35 cellular contexts compared by ENCODE assay signal in genomic region chr12:3446235-3446634, GRCh38. TPM values are rescaled to one million over a fixed set of nuclear protein-coding genes. Genes with fewer than 3 reads are reported as not detected.
"Had no signal": no experiment of that assay in that cellular context is flagged by ENCODE, and none has a peak within 500 bp of the region (broad histone marks: within the 10 kb centered on the region; RNA-seq: fewer than 3 reads in every experiment).

No MANE protein-coding gene starts in this region.

- H3K27me3 ChIP-seq: brain microvascular endothelial cell, foreskin keratinocyte, pancreas, right atrium auricular region, thyroid gland, upper lobe of left lung, vagina had no signal

- H3K36me3 Mint-ChIP-seq: activated naive CD4-positive, alpha-beta T cell treated with anti-CD3 and anti-CD28 coated beads, Interleukin-2, amount 10 ng/mL, durations not matched to agents 7 days and 5 days; activated naive CD8-positive, alpha-beta T cell treated with anti-CD3 and anti-CD28 coated beads, Interleukin-2, amount 10 ng/mL, durations not matched to agents 7 days and 5 days; immature natural killer cell; naive thymus-derived CD4-positive, alpha-beta T cell; stimulated activated naive B cell treated with anti-CD40 and anti-IgM and Interleukin-4, amounts not matched to agents 10 μg/mL and 1 μg/mL and 100 μg/mL, for 72 hours had no signal

- H3K4me1 Mint-ChIP-seq: activated B cell treated with CpG ODN at 0.5 μM for 24 hours; activated naive CD4-positive, alpha-beta T cell treated with anti-CD3 and anti-CD28 coated beads, Interleukin-2, amount 10 ng/mL, durations not matched to agents 7 days and 5 days; activated naive CD8-positive, alpha-beta T cell treated with anti-CD3 and anti-CD28 coated beads, Interleukin-2, amount 10 ng/mL, durations not matched to agents 7 days and 5 days; immature natural killer cell; naive thymus-derived CD4-positive, alpha-beta T cell; stimulated activated naive B cell treated with anti-CD40 and anti-IgM and Interleukin-4, amounts not matched to agents 10 μg/mL and 1 μg/mL and 100 μg/mL, for 72 hours had no signal

- H3K4me3 ChIP-seq: heart left ventricle, pancreas, right atrium auricular region, smooth muscle cell, stomach, thyroid gland, upper lobe of left lung, vagina had no signal

- H3K27ac Mint-ChIP-seq: activated B cell treated with CpG ODN at 0.5 μM for 24 hours; activated naive CD4-positive, alpha-beta T cell treated with anti-CD3 and anti-CD28 coated beads, Interleukin-2, amount 10 ng/mL, durations not matched to agents 7 days and 5 days; activated naive CD8-positive, alpha-beta T cell treated with anti-CD3 and anti-CD28 coated beads, Interleukin-2, amount 10 ng/mL, durations not matched to agents 7 days and 5 days; effector memory CD8-positive, alpha-beta T cell; immature natural killer cell; naive thymus-derived CD4-positive, alpha-beta T cell; stimulated activated naive B cell treated with anti-CD40 and anti-IgM and Interleukin-4, amounts not matched to agents 10 μg/mL and 1 μg/mL and 100 μg/mL, for 72 hours; T-helper 2 cell treated with Interferon-gamma antibody and Interleukin-4, amounts not matched to agents 5 μg/mL and 100 μg/mL, for 36 hours had no signal

- H3K9me3 Mint-ChIP-seq: activated B cell treated with CpG ODN at 0.5 μM for 24 hours; activated naive CD4-positive, alpha-beta T cell treated with anti-CD3 and anti-CD28 coated beads, Interleukin-2, amount 10 ng/mL, durations not matched to agents 7 days and 5 days; activated naive CD8-positive, alpha-beta T cell treated with anti-CD3 and anti-CD28 coated beads, Interleukin-2, amount 10 ng/mL, durations not matched to agents 7 days and 5 days; effector memory CD8-positive, alpha-beta T cell; immature natural killer cell; T-helper 2 cell treated with Interferon-gamma antibody and Interleukin-4, amounts not matched to agents 5 μg/mL and 100 μg/mL, for 36 hours had no signal

- H3K36me3 ChIP-seq: brain microvascular endothelial cell, heart left ventricle, pancreas, right atrium auricular region, stomach, thyroid gland, upper lobe of left lung, vagina had no signal

- DNase-seq: activated B cell treated with CpG ODN at 0.5 μM for 24 hours; activated CD4-positive, alpha-beta T cell treated with anti-CD3 and anti-CD28 coated beads, Interleukin-2, amount 50 U/mL, for 1 hour; activated effector memory CD4-positive, alpha-beta T cell treated with Interleukin-2 at 50 U/mL for 16 hours; activated naive CD4-positive, alpha-beta T cell treated with anti-CD3 and anti-CD28 coated beads, Interleukin-2, amount 10 ng/mL, durations not matched to agents 7 days and 5 days; activated naive CD8-positive, alpha-beta T cell treated with anti-CD3 and anti-CD28 coated beads, Interleukin-2, amount 10 ng/mL, durations not matched to agents 7 days and 5 days; activated T-cell treated with anti-CD3 and anti-CD28 coated beads for 4 hours; brain microvascular endothelial cell; caudate nucleus; cortex of kidney; effector memory CD8-positive, alpha-beta T cell; foreskin keratinocyte; heart left ventricle; hypothalamus; immature natural killer cell; midbrain; naive thymus-derived CD4-positive, alpha-beta T cell; nucleus accumbens; pancreas; stimulated activated CD4-positive, alpha-beta T cell treated with anti-CD3 and anti-CD28 coated beads, Interleukin-1b, Interleukin-23, amount 100 ng/mL, for 48 hours; stimulated activated CD4-positive, alpha-beta T cell treated with anti-CD3 and anti-CD28 coated beads, Interleukin-4, amount 100 ng/mL, for 4 hours; stimulated activated CD8-positive, alpha-beta memory T cell treated with anti-CD3 and anti-CD28 coated beads, Interleukin-4, amount 100 ng/mL, for 48 hours; stimulated activated naive B cell treated with anti-CD40 and anti-IgM and Interleukin-4, amounts not matched to agents 10 μg/mL and 1 μg/mL and 100 μg/mL, for 72 hours; stomach; thyroid gland; upper lobe of left lung had no signal

- H3K4me2 ChIP-seq: smooth muscle cell had no signal

- ATAC-seq: effector memory CD8-positive, alpha-beta T cell; esophagus mucosa; foreskin keratinocyte; heart left ventricle; naive thymus-derived CD4-positive, alpha-beta T cell; stimulated activated naive B cell treated with anti-CD40 and anti-IgM and Interleukin-4, amounts not matched to agents 10 μg/mL and 1 μg/mL and 100 μg/mL, for 72 hours had no signal

- H3K4me3 Mint-ChIP-seq: activated B cell treated with CpG ODN at 0.5 μM for 24 hours; activated naive CD4-positive, alpha-beta T cell treated with anti-CD3 and anti-CD28 coated beads, Interleukin-2, amount 10 ng/mL, durations not matched to agents 7 days and 5 days; activated naive CD8-positive, alpha-beta T cell treated with anti-CD3 and anti-CD28 coated beads, Interleukin-2, amount 10 ng/mL, durations not matched to agents 7 days and 5 days; effector memory CD8-positive, alpha-beta T cell; immature natural killer cell; naive thymus-derived CD4-positive, alpha-beta T cell; stimulated activated naive B cell treated with anti-CD40 and anti-IgM and Interleukin-4, amounts not matched to agents 10 μg/mL and 1 μg/mL and 100 μg/mL, for 72 hours; T-helper 2 cell treated with Interferon-gamma antibody and Interleukin-4, amounts not matched to agents 5 μg/mL and 100 μg/mL, for 36 hours had no signal

- H3K27ac ChIP-seq: brain microvascular endothelial cell, foreskin keratinocyte, heart left ventricle, pancreas, right atrium auricular region, thyroid gland, upper lobe of left lung, vagina had no signal

- H3K9me3 ChIP-seq: heart left ventricle, pancreas, right atrium auricular region, stomach, thyroid gland, upper lobe of left lung, vagina had no signal

- H3K4me1 ChIP-seq: foreskin keratinocyte, heart left ventricle, right atrium auricular region, thyroid gland, upper lobe of left lung, vagina had no signal

RNA-seq across cellular contexts. Expression of gene PRMT8, which starts 44.8 kb away (rescaled TPM):
- total RNA-seq: activated B cell treated with CpG ODN at 0.5 μM for 24 hours; activated naive CD8-positive, alpha-beta T cell treated with anti-CD3 and anti-CD28 coated beads, Interleukin-2, amount 10 ng/mL, durations not matched to agents 7 days and 5 days; chondrocyte; endothelial cell of umbilical vein; esophagus mucosa; foreskin keratinocyte; heart left ventricle; kidney epithelial cell; lower leg skin; naive thymus-derived CD4-positive, alpha-beta T cell; pulmonary artery endothelial cell; smooth muscle cell; stomach; vagina had no signal
- polyA plus RNA-seq: endothelial cell of umbilical vein; foreskin keratinocyte; heart left ventricle; immature natural killer cell; naive thymus-derived CD4-positive, alpha-beta T cell; smooth muscle cell; stomach had no signal
